ENCODE assay signal across 2 cellular contexts in genomic region chr17:72273301-72274056, GRCh38.
TF ChIP-seq lines count a peak whose summit lies in the region.

No MANE protein-coding gene starts in this region.

TF ChIP-seq in SK-N-SH treated with all-trans-retinoic acid at 6 μM for 48 hours, 23 proteins besides CTCF, POLR2A, EP300 and RAD21 (continued from another document):
- no peak for TF ChIP-seq POU6F1 (CRISPR knock-in tag; IDR thresholded peaks at IDR 0.05; ENCODE audit: borderline replicate concordance, low read depth)
- TF ChIP-seq GLIS3 (CRISPR knock-in tag; IDR thresholded peaks at IDR 0.05): no peak
- TF ChIP-seq ISL1 (CRISPR knock-in tag; IDR thresholded peaks at IDR 0.05): no peak
- TF ChIP-seq ESRRG (CRISPR knock-in tag; IDR thresholded peaks at IDR 0.05): no peak
- TF ChIP-seq BACH2 (CRISPR knock-in tag; IDR thresholded peaks at IDR 0.05; ENCODE audit: borderline replicate concordance): no peak

TF ChIP-seq in SK-N-SH, 30 proteins besides CTCF, POLR2A, EP300 and RAD21 (continued from another document):
- TF ChIP-seq USF1 (IDR thresholded peaks at IDR 0.05; ENCODE audit: borderline replicate concordance, low read depth) (no peak), NFIC (IDR thresholded peaks at IDR 0.05; ENCODE audit: borderline replicate concordance) (no peak), FOSL2 (IDR thresholded peaks at IDR 0.05; ENCODE audit: borderline replicate concordance, low read depth) (no peak), TAF1 (IDR thresholded peaks at IDR 0.05; ENCODE audit: borderline replicate concordance, low read depth, low read length) (no peak), NRF1 (IDR thresholded peaks at IDR 0.05; ENCODE audit: low read depth, low read length) (no peak), IRF3 (IDR thresholded peaks at IDR 0.05; ENCODE audit: low read depth, low read length) (no peak), ELF1 (IDR thresholded peaks at IDR 0.05) (no peak), MEF2A (IDR thresholded peaks at IDR 0.05; ENCODE audit: borderline replicate concordance, low read depth) (no peak), RXRA (IDR thresholded peaks at IDR 0.05; ENCODE audit: borderline replicate concordance, low read depth) (no peak)
